Comparison of ENCODE assay signal across 1 cellular context in the genomic region with DNA sequence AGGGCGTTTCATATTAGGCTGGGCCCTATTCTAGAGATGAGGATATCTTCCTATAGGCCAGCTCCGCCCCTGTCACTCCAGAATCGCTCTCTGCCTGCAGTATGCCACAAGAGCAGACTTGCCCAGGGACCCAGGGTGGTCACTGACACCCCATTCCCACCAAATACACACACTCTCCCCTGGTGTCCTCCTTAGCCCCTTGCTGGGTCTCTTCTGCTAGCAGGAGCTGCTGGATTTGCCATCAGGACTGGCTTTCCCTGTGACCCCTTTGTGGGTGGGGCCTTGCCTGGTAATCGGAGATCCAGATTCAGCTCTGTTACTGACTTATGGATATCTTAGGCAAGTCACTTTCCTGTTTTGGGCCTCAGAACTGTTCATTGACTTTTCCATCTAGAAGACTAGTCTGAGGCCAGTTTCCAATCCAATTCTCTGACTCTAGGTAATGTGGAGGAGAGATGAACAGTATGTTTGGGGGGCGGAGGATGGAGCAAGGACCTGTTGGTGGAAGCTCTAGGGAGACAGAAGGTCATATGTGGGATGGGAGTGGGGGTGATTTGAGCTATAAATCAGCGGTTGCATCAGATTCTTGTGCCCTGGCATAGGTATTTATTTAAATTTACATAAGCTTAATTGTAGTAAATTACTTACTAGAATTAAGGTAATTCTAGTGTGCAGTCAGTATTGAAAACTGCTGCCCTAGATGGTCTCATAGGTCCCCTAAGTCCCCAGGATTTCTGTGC.
TF ChIP-seq lines count a peak whose summit lies in the region.

No MANE protein-coding gene starts in this region.

TF ChIP-seq in K562, 482 proteins besides CTCF, POLR2A, EP300 and RAD21:
- TF ChIP-seq, protein P1, sequence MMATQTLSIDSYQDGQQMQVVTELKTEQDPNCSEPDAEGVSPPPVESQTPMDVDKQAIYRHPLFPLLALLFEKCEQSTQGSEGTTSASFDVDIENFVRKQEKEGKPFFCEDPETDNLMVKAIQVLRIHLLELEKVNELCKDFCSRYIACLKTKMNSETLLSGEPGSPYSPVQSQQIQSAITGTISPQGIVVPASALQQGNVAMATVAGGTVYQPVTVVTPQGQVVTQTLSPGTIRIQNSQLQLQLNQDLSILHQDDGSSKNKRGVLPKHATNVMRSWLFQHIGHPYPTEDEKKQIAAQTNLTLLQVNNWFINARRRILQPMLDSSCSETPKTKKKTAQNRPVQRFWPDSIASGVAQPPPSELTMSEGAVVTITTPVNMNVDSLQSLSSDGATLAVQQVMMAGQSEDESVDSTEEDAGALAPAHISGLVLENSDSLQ (IDR thresholded peaks at IDR 0.05), result 0 out of 2 replicates have a peak, but pooled peaks have one; percentile 9
- no peak for TF ChIP-seq MEF2A (IDR thresholded peaks at IDR 0.05; ENCODE audit: control insufficient read depth, low read depth, low read length)
